In the genomic region with DNA sequence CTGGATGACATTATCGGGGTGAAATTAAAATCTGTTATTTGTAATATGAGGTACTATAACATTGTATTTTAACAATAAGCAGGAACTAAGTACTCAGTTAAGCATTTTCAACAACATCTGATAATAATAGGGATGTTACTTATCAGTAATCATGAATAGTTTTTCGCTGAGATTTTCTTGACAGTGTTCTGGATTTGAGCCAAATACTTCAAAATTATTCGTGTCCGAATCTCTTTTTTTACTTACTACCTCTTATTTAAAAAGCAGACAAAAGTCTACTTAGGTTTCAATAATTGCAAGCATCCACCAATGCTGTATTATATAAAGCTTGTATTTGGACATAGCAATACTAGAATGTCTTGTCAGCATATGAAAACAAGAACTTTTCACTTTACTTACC, we compare ENCODE assay signal across 16 cellular contexts. TPM values are rescaled to one million over a fixed set of nuclear protein-coding genes. Genes with fewer than 3 reads are reported as not detected.
DNase-seq lines count a peak whose midpoint lies in the region; ATAC-seq and TF ChIP-seq lines count a peak whose summit lies in the region.
"Had no signal": no experiment of that assay in that cellular context is flagged by ENCODE, and none has a peak within 500 bp of the region (broad histone marks: within the 10 kb centered on the region; RNA-seq: fewer than 3 reads in every experiment).

No MANE protein-coding gene starts in this region.

- H3K4me1 Mint-ChIP-seq in activated T-cell treated with anti-CD3 and anti-CD28 coated beads, Interleukin-2, amount 50 U/mL, for 24 hours (ENCODE audit: low read depth) = peaks cover 69% of the 10 kb centered on the region
- H3K4me1 Mint-ChIP-seq in CD8-positive, alpha-beta memory T cell = peaks cover 51 to 78% (median 68%) of the 10 kb centered on the region in 3 donors
- H3K4me1 Mint-ChIP-seq in glutamatergic neuron (ENCODE audit: low read depth, unreplicated experiment) = peaks cover 11% of the 10 kb centered on the region

- H3K27ac ChIP-seq in CD8-positive, alpha-beta memory T cell (ENCODE audit: low read depth, low read length) = no peak overlapping the region
- H3K27ac ChIP-seq in smooth muscle cell (ENCODE audit: low read depth) = peak overlapping the region; percentile 59

- no peaks in the 10 kb centered on the region for H3K9me3 Mint-ChIP-seq in activated T-cell treated with anti-CD3 and anti-CD28 coated beads, Interleukin-2, amount 50 U/mL, for 24 hours
- H3K9me3 Mint-ChIP-seq in CD8-positive, alpha-beta memory T cell = no peaks in the 10 kb centered on the region
- peaks cover under 1% of the 10 kb centered on the region for H3K9me3 Mint-ChIP-seq in glutamatergic neuron (ENCODE audit: unreplicated experiment)

- no peak for DNase-seq in activated T-cell treated with anti-CD3 and anti-CD28 coated beads, Interleukin-2, amount 50 U/mL, for 24 hours
- DNase-seq in activated T-cell treated with anti-CD3 and anti-CD28 coated beads, Interleukin-2, amount 50 U/mL, for 1 hour = no peak
- no peak for DNase-seq in CD8-positive, alpha-beta memory T cell
- no peak for DNase-seq in glutamatergic neuron
- DNase-seq in smooth muscle cell (lab: John Stamatoyannopoulos, UW; ENCODE audit: unreplicated experiment) = no peak
- no peak for DNase-seq in DMS 273 (lab: John Stamatoyannopoulos, UW; ENCODE audit: unreplicated experiment)
- DNase-seq: C1 segment of cervical spinal cord, Calu3, Kasumi-1, NCI-H1105, NCI-H1694, NCI-H2227 treated with DMSO at 0.1 percent for 48 hours, NCI-H524 had no signal

- peaks cover 49% of the 10 kb centered on the region for H3K4me1 ChIP-seq in CD8-positive, alpha-beta memory T cell (ENCODE audit: insufficient read depth, low read length)
- peaks cover 3% of the 10 kb centered on the region for H3K4me1 ChIP-seq in smooth muscle cell (ENCODE audit: low read depth)

- WGBS in smooth muscle cell (ENCODE audit: low lambda C conversion rate) = 97% methylated on average over 4 of the region's 4 CpGs

- H3K79me2 ChIP-seq in smooth muscle cell (ENCODE audit: low read depth) = peaks cover 21% of the 10 kb centered on the region

- H3K9me3 ChIP-seq in CD8-positive, alpha-beta memory T cell (ENCODE audit: low read length) = no peaks in the 10 kb centered on the region
- no peaks in the 10 kb centered on the region for H3K9me3 ChIP-seq in smooth muscle cell (replicated peaks; ENCODE audit: low read depth)

- H4K20me1 ChIP-seq in smooth muscle cell (ENCODE audit: low read depth) = peaks cover 36% of the 10 kb centered on the region

- POLR2A ChIA-PET in CD8-positive, alpha-beta memory T cell (lab: Charles Lee) = no interaction called here

- H3K4me3 Mint-ChIP-seq in activated T-cell treated with anti-CD3 and anti-CD28 coated beads, Interleukin-2, amount 50 U/mL, for 24 hours = no peak overlapping the region
- H3K4me3 Mint-ChIP-seq in CD8-positive, alpha-beta memory T cell = no peak overlapping the region
- H3K4me3 Mint-ChIP-seq in glutamatergic neuron (ENCODE audit: unreplicated experiment) = no peak overlapping the region

- TF ChIP-seq CTCF in glutamatergic neuron (IDR thresholded peaks at IDR 0.05; ENCODE audit: partially characterized antibody, unreplicated experiment) (no peak), smooth muscle cell (IDR thresholded peaks at IDR 0.05; ENCODE audit: borderline replicate concordance, insufficient read depth, poor library complexity, severe bottlenecking) (no peak)

- no peak overlapping the region for H3K4me2 ChIP-seq in smooth muscle cell

- CTCF ChIA-PET in CD8-positive, alpha-beta memory T cell (lab: Charles Lee) = no interaction called here

- no peak overlapping the region for H3K4me3 ChIP-seq in CD8-positive, alpha-beta memory T cell (ENCODE audit: low read length)
- H3K4me3 ChIP-seq in smooth muscle cell = no peak overlapping the region

- no peak for ATAC-seq in activated CD4-positive, CD25-positive, alpha-beta regulatory T cell treated with anti-CD3 and anti-CD28 coated beads, Interleukin-2, amount 50 U/mL, for 24 hours
- ATAC-seq in GM21381 (IDR thresholded peaks at IDR 0.05; ENCODE audit: unreplicated experiment) = no peak
- ATAC-seq: Panc1 had no signal

- no peak overlapping the region for H2AFZ ChIP-seq in smooth muscle cell (ENCODE audit: low read depth)

- no peak overlapping the region for H3K9ac ChIP-seq in smooth muscle cell (ENCODE audit: low read depth)

- H3K27me3 Mint-ChIP-seq in activated T-cell treated with anti-CD3 and anti-CD28 coated beads, Interleukin-2, amount 50 U/mL, for 24 hours = no peaks in the 10 kb centered on the region
- no peaks in the 10 kb centered on the region for H3K27me3 Mint-ChIP-seq in CD8-positive, alpha-beta memory T cell
- H3K27me3 Mint-ChIP-seq in glutamatergic neuron (ENCODE audit: unreplicated experiment) = no peaks in the 10 kb centered on the region

- H3F3A ChIP-seq in smooth muscle cell (ENCODE audit: low read depth) = peaks cover 61% of the 10 kb centered on the region

- peaks cover 95% of the 10 kb centered on the region for H3K36me3 Mint-ChIP-seq in activated T-cell treated with anti-CD3 and anti-CD28 coated beads, Interleukin-2, amount 50 U/mL, for 24 hours (ENCODE audit: low read depth)
- peaks cover 4 to 84% (median 23%) of the 10 kb centered on the region in 3 donors for H3K36me3 Mint-ChIP-seq in CD8-positive, alpha-beta memory T cell
- no peaks in the 10 kb centered on the region for H3K36me3 Mint-ChIP-seq in glutamatergic neuron (ENCODE audit: unreplicated experiment)

- peak overlapping the region; percentile 62 for H3K27ac Mint-ChIP-seq in activated T-cell treated with anti-CD3 and anti-CD28 coated beads, Interleukin-2, amount 50 U/mL, for 24 hours
- peak overlapping the region in 5 of 8 donors; percentile 15 to 85 (median 61) for H3K27ac Mint-ChIP-seq in CD8-positive, alpha-beta memory T cell
- H3K27ac Mint-ChIP-seq in glutamatergic neuron (ENCODE audit: unreplicated experiment) = peak overlapping the region; percentile 50

- H3K36me3 ChIP-seq in CD8-positive, alpha-beta memory T cell (ENCODE audit: insufficient read depth, low read length) = peaks cover 45% of the 10 kb centered on the region
- H3K36me3 ChIP-seq in smooth muscle cell (ENCODE audit: low read depth) = peaks cover 14% of the 10 kb centered on the region

- no peaks in the 10 kb centered on the region for H3K27me3 ChIP-seq in CD8-positive, alpha-beta memory T cell (ENCODE audit: insufficient read depth, low read length, poor library complexity, severe bottlenecking)
- no peaks in the 10 kb centered on the region for H3K27me3 ChIP-seq in smooth muscle cell (ENCODE audit: low read depth)

RNA-seq across cellular contexts. Expression of gene ANKRD12, which starts 6.4 kb away (rescaled TPM):
- total RNA-seq in CD8-positive, alpha-beta memory T cell = 10 to 100 TPM; 66.6 to 67.6 TPM
- polyA plus RNA-seq in CD8-positive, alpha-beta memory T cell = 109 TPM
- 41.6 TPM for total RNA-seq in glutamatergic neuron (ENCODE audit: unreplicated experiment)
- total RNA-seq in smooth muscle cell = 28.8 and 36.3 TPM in 2 replicates
- polyA plus RNA-seq in smooth muscle cell = 40.3 and 43.7 TPM in 2 replicates

RNA-seq across cellular contexts. Expression of gene NDUFV2, which starts 27.7 kb away (rescaled TPM):
- total RNA-seq in CD8-positive, alpha-beta memory T cell = 100 to 1,000 TPM; 324 to 331 TPM
- polyA plus RNA-seq in CD8-positive, alpha-beta memory T cell = 187 TPM
- total RNA-seq in glutamatergic neuron (ENCODE audit: unreplicated experiment) = 133 TPM
- 117 and 131 TPM in 2 replicates for total RNA-seq in smooth muscle cell
- polyA plus RNA-seq in smooth muscle cell = 153 and 200 TPM in 2 replicates
